Comparison of ENCODE assay signal across 8 cellular contexts in genomic region chr10:13890617-13891541, GRCh38.
DNase-seq lines count a peak whose midpoint lies in the region; ATAC-seq, FAIRE-seq and TF ChIP-seq lines count a peak whose summit lies in the region.

No MANE protein-coding gene starts in this region.

- H3K9me3 Mint-ChIP-seq in WTC11 (peaks cover 6% of the 10 kb centered on the region), glutamatergic neuron (ENCODE audit: unreplicated experiment) (peaks cover 2% of the 10 kb centered on the region)

- TF ChIP-seq CTCF in WTC11 (IDR thresholded peaks at IDR 0.05): no peak
- TF ChIP-seq CTCF in glutamatergic neuron (IDR thresholded peaks at IDR 0.05; ENCODE audit: partially characterized antibody, unreplicated experiment): no peak
- no peak for TF ChIP-seq CTCF in pancreas (IDR thresholded peaks at IDR 0.05)

- H3K27ac ChIP-seq in pancreas: peak overlapping the region in 3 of 4 donors; percentile 1 to 43 (median 22)

- no peak for FAIRE-seq in pancreas (lab: Jason Lieb, UNC)

- H3K36me3 Mint-ChIP-seq in WTC11 (no peaks in the 10 kb centered on the region), glutamatergic neuron (ENCODE audit: unreplicated experiment) (peaks cover 5% of the 10 kb centered on the region)

- H3K27me3 ChIP-seq in pancreas: no peaks in the 10 kb centered on the region

- no peaks in the 10 kb centered on the region for H3K4me1 ChIP-seq in pancreas

- 23 to 49% methylated on average over 41 of the region's 41 CpGs for WGBS in pancreas, 2 donors

- peak overlapping the region; percentile 4 to 44 (median 32) for H3K4me3 ChIP-seq in pancreas

- no peaks in the 10 kb centered on the region for H3K36me3 ChIP-seq in pancreas

- DNase-seq in NCI-H1417 (lab: John Stamatoyannopoulos, UW) (peak in 2 of 3 experiments; percentile 29 to 42), NCI-H1417 treated with DMSO at 0.1 percent for 48 hours (lab: John Stamatoyannopoulos, UW) (no peak), WTC11 (ENCODE audit: low spot score) (no peak), glutamatergic neuron (peak; percentile 55), pancreas (no peak), GM19238 (ENCODE audit: insufficient read length, low spot score) (no peak), NCI-H1930 (lab: John Stamatoyannopoulos, UW) (no peak)

- POLR2A ChIA-PET in WTC11 (lab: Charles Lee): interaction anchor here (1.0 kb wide), 1 partner anchor 9 kb away, joined by 6 read pairs; no protein-coding TSS in a partner anchor

- peaks cover 45% of the 10 kb centered on the region for H3K4me1 Mint-ChIP-seq in WTC11
- H3K4me1 Mint-ChIP-seq in glutamatergic neuron (ENCODE audit: low read depth, unreplicated experiment): peaks cover 16% of the 10 kb centered on the region

- CTCF ChIA-PET in WTC11 (lab: Charles Lee): interaction anchor here (0.8 to 1.1 kb wide), 3 partner anchors 9 to 203 kb away, joined by 3 to 4 read pairs (median 3); no protein-coding TSS in a partner anchor

- H3K27me3 Mint-ChIP-seq in WTC11 (ENCODE audit: low read depth) (peaks cover 45% of the 10 kb centered on the region), glutamatergic neuron (ENCODE audit: unreplicated experiment) (peaks cover 11% of the 10 kb centered on the region)

- H3K9me3 ChIP-seq in pancreas: no peaks in the 10 kb centered on the region

- H3K4me3 Mint-ChIP-seq in WTC11 (peak overlapping the region; percentile 80), glutamatergic neuron (ENCODE audit: unreplicated experiment) (peak overlapping the region; percentile 88)

- intact Hi-C loops in pancreas (cut with DNase I): no loop called here

- H3K27ac Mint-ChIP-seq in WTC11: no peak overlapping the region
- peak overlapping the region; percentile 84 for H3K27ac Mint-ChIP-seq in glutamatergic neuron (ENCODE audit: unreplicated experiment)

- ATAC-seq in WTC11 (peak; percentile 25), pancreas (peak in 3 of 4 donors; percentile 36 to 43 (median 42)), GM18873 (IDR thresholded peaks at IDR 0.05; ENCODE audit: low FRiP score, unreplicated experiment) (no peak)

TF ChIP-seq in WTC11, 78 proteins besides CTCF, POLR2A, EP300 and RAD21:
- 0 out of 2 replicates have a peak, but pooled peaks have one; percentile 23 for TF ChIP-seq TEAD1 (CRISPR knock-in tag; IDR thresholded peaks at IDR 0.05)
- TF ChIP-seq ZNF121 (CRISPR knock-in tag; IDR thresholded peaks at IDR 0.05): no peak
- TF ChIP-seq ZNF232 (CRISPR knock-in tag; IDR thresholded peaks at IDR 0.05): 0 out of 2 replicates have a peak, but pooled peaks have one; percentile 44
- 0 out of 2 replicates have a peak, but pooled peaks have one; percentile 14 for TF ChIP-seq KAT7 (CRISPR knock-in tag; IDR thresholded peaks at IDR 0.05; ENCODE audit: borderline replicate concordance)
- no peak for TF ChIP-seq RELA (CRISPR knock-in tag; IDR thresholded peaks at IDR 0.05; ENCODE audit: borderline replicate concordance)
- TF ChIP-seq IRF2 (CRISPR knock-in tag; IDR thresholded peaks at IDR 0.05; ENCODE audit: borderline replicate concordance, low read depth): no peak
- TF ChIP-seq ZSCAN18 (CRISPR knock-in tag; IDR thresholded peaks at IDR 0.05): no peak
- no peak for TF ChIP-seq NFATC4 (CRISPR knock-in tag; IDR thresholded peaks at IDR 0.05)

Comparison
In these comparisons a context has a peak if more than half of its experiments do, and no peak if none do; other contexts are left out.
1. DNase-seq: peak in NCI-H1417 (2 of 3) and glutamatergic neuron (single experiment); none in NCI-H1417 treated with DMSO at 0.1 percent for 48 hours (single experiment), WTC11 (single experiment), pancreas (0 of 6), GM19238 (single experiment) and NCI-H1930 (0 of 2).